10 cellular contexts compared by ENCODE assay signal in genomic region chr19:46347572-46347883, GRCh38. TPM values are rescaled to one million over a fixed set of nuclear protein-coding genes. Genes with fewer than 3 reads are reported as not detected.
DNase-seq lines count a peak whose midpoint lies in the region; ATAC-seq and TF ChIP-seq lines count a peak whose summit lies in the region.
"Had no signal": no experiment of that assay in that cellular context is flagged by ENCODE, and none has a peak within 500 bp of the region (broad histone marks: within the 10 kb centered on the region; RNA-seq: fewer than 3 reads in every experiment).

No MANE protein-coding gene starts in this region.

- H3K14ac ChIP-seq in mesenchymal stem cell (ENCODE audit: low read length in 2 of 2) = no peak overlapping the region

- peak overlapping the region in 1 of 2 experiments; percentile 99 for H3K4ac ChIP-seq in mesenchymal stem cell (ENCODE audit: low read depth in 1 of 2, low read length in 2 of 2)

- WGBS in mesenchymal stem cell = 4% methylated on average over 3 of the region's 3 CpGs

- ATAC-seq in upper lobe of right lung (no peak), GM18909 (IDR thresholded peaks at IDR 0.05; ENCODE audit: poor library complexity, unreplicated experiment) (no peak)

- H3K18ac ChIP-seq in mesenchymal stem cell (ENCODE audit: low read depth in 1 of 2, low read length in 2 of 2) = peak overlapping the region; percentile 31 to 100

- H3K4me2 ChIP-seq in mesenchymal stem cell (ENCODE audit: low read length, poor library complexity, severe bottlenecking) = peak overlapping the region; percentile 59

- no peaks in the 10 kb centered on the region for H3K36me3 Mint-ChIP-seq in brain

- peak overlapping the region; percentile 93 for H2BK120ac ChIP-seq in mesenchymal stem cell (ENCODE audit: low read depth, low read length)

- intact Hi-C loops in cardiac septum (cut with DNase I) = loop anchor here (5.0 kb wide), 1 partner anchor 45 kb away; no protein-coding TSS in a partner anchor
- intact Hi-C loops in upper lobe of right lung (cut with DNase I) = no loop called here

- H3K9ac ChIP-seq in mesenchymal stem cell (ENCODE audit: low read length) = peak overlapping the region; percentile 99

- H3K27ac Mint-ChIP-seq in brain = peak overlapping the region; percentile 91 to 99 (median 96)

- H2AFZ ChIP-seq in mesenchymal stem cell (ENCODE audit: low read depth, low read length) = no peak overlapping the region

- no peaks in the 10 kb centered on the region for H3K27me3 ChIP-seq in cardiac muscle cell
- H3K27me3 ChIP-seq in mesenchymal stem cell (ENCODE audit: control insufficient read depth in 1 of 2, insufficient read depth in 1 of 2, low read length in 2 of 2) = peaks cover 0 to 4% of the 10 kb centered on the region in 2 experiments
- H3K27me3 ChIP-seq in upper lobe of right lung = no peaks in the 10 kb centered on the region

- TF ChIP-seq CTCF in cardiac muscle cell (IDR thresholded peaks at IDR 0.05; ENCODE audit: low read depth, low read length) (no peak), brain (conservative IDR thresholded peaks at IDR 0.05) (peak in 1 of 2 experiments; percentile 52), upper lobe of right lung (IDR thresholded peaks at IDR 0.05) (no peak)

- peak overlapping the region; percentile 95 to 98 (median 97) for H3K4me3 Mint-ChIP-seq in brain

- H2AK5ac ChIP-seq in mesenchymal stem cell (ENCODE audit: low read length, severe bottlenecking) = no peak overlapping the region

- no peak for DNase-seq in cardiac muscle cell (ENCODE audit: low read depth in 1 of 2, low spot score in 1 of 2)
- DNase-seq in cardiac septum (ENCODE audit: low spot score) = no peak
- no peak for DNase-seq in mesenchymal stem cell
- DNase-seq in upper lobe of right lung = no peak
- DNase-seq in OCI-M1 (lab: John Stamatoyannopoulos, UW) = no peak
- DNase-seq in SHP77 (lab: John Stamatoyannopoulos, UW) = no peak

- peaks cover 0 to 6% (median 0%) of the 10 kb centered on the region in 5 experiments for H3K9me3 Mint-ChIP-seq in brain

- peak overlapping the region; percentile 98 for H4K91ac ChIP-seq in mesenchymal stem cell (ENCODE audit: low read length)

- no peaks in the 10 kb centered on the region for H3K36me3 ChIP-seq in cardiac muscle cell
- peaks cover 5% of the 10 kb centered on the region in 2 experiments for H3K36me3 ChIP-seq in mesenchymal stem cell (ENCODE audit: control insufficient read depth in 1 of 2, insufficient read depth in 2 of 2, low read depth in 1 of 2, low read length in 2 of 2)
- H3K36me3 ChIP-seq in upper lobe of right lung = no peaks in the 10 kb centered on the region

- H3K4me1 ChIP-seq in cardiac muscle cell (ENCODE audit: low read depth) = peaks cover 13% of the 10 kb centered on the region
- H3K4me1 ChIP-seq in mesenchymal stem cell (ENCODE audit: control insufficient read depth, insufficient read depth, low read depth, low read length) = peaks cover 36% of the 10 kb centered on the region
- peaks cover 48% of the 10 kb centered on the region for H3K4me1 ChIP-seq in upper lobe of right lung

- H3K27ac ChIP-seq in cardiac muscle cell (no peak overlapping the region), mesenchymal stem cell (ENCODE audit: low read length, poor library complexity, severe bottlenecking) (no peak overlapping the region), upper lobe of right lung (peak overlapping the region; percentile 91)

- H3K27me3 Mint-ChIP-seq in brain = peaks cover 6% of the 10 kb centered on the region

- H3K4me3 ChIP-seq in cardiac muscle cell (peak overlapping the region; percentile 80), mesenchymal stem cell (ENCODE audit: insufficient read depth in 1 of 2, low read depth in 1 of 2, low read length in 2 of 2) (peak overlapping the region; percentile 97 to 99), upper lobe of right lung (peak overlapping the region; percentile 93)

- no peak overlapping the region for H2BK15ac ChIP-seq in mesenchymal stem cell (ENCODE audit: low read depth, poor library complexity, severe bottlenecking)

- peak overlapping the region; percentile 99 for H4K8ac ChIP-seq in mesenchymal stem cell (ENCODE audit: low read length)

- H3K9me3 ChIP-seq in cardiac muscle cell (ENCODE audit: low read depth) (no peaks in the 10 kb centered on the region), mesenchymal stem cell (ENCODE audit: control insufficient read depth, low read length) (no peaks in the 10 kb centered on the region), upper lobe of right lung (no peaks in the 10 kb centered on the region)

- no peak overlapping the region for H2BK12ac ChIP-seq in mesenchymal stem cell (ENCODE audit: low read length in 2 of 2)

- peaks cover 50% of the 10 kb centered on the region for H3K4me1 Mint-ChIP-seq in brain

- peaks cover 8% of the 10 kb centered on the region for H3K79me1 ChIP-seq in mesenchymal stem cell (replicated peaks; ENCODE audit: low read length, poor library complexity, severe bottlenecking)

- no peak overlapping the region for H2BK5ac ChIP-seq in mesenchymal stem cell (ENCODE audit: low read depth, low read length, poor library complexity, severe bottlenecking)

- no peak overlapping the region for H3K23ac ChIP-seq in mesenchymal stem cell (ENCODE audit: low read length in 2 of 2)

RNA-seq across cellular contexts. Expression of gene PPP5C, which starts 0.6 kb away (rescaled TPM):
- total RNA-seq in cardiac muscle cell (109 and 130 TPM in 2 replicates), cardiac septum (82.8 TPM), upper lobe of right lung (50.0 TPM)
- polyA plus RNA-seq in cardiac muscle cell (120 and 123 TPM in 2 replicates), brain (ENCODE audit: insufficient read depth, low read depth, low replicate concordance) (96.7 TPM)
- polyA plus RNA-seq in mesenchymal stem cell (2013, experiment 1 of 2) = 67.1 TPM
- 63.7 TPM for polyA plus RNA-seq in mesenchymal stem cell (2013, experiment 2 of 2)

RNA-seq across cellular contexts. Expression of gene HIF3A, which starts 50.7 kb away (rescaled TPM):
- total RNA-seq in cardiac muscle cell (115 and 163 TPM in 2 replicates), cardiac septum (49.2 TPM), upper lobe of right lung (63.1 TPM)
- polyA plus RNA-seq in cardiac muscle cell (122 and 170 TPM in 2 replicates), brain (ENCODE audit: insufficient read depth, low read depth, low replicate concordance) (3.4 TPM)
- polyA plus RNA-seq in mesenchymal stem cell (2013, experiment 1 of 2) = 24.9 TPM
- polyA plus RNA-seq in mesenchymal stem cell (2013, experiment 2 of 2) = 20.6 TPM
- total RNA-seq: Daoy, HT1080 had no signal
